ENCODE assay signal across 1 cellular context in the genomic region with DNA sequence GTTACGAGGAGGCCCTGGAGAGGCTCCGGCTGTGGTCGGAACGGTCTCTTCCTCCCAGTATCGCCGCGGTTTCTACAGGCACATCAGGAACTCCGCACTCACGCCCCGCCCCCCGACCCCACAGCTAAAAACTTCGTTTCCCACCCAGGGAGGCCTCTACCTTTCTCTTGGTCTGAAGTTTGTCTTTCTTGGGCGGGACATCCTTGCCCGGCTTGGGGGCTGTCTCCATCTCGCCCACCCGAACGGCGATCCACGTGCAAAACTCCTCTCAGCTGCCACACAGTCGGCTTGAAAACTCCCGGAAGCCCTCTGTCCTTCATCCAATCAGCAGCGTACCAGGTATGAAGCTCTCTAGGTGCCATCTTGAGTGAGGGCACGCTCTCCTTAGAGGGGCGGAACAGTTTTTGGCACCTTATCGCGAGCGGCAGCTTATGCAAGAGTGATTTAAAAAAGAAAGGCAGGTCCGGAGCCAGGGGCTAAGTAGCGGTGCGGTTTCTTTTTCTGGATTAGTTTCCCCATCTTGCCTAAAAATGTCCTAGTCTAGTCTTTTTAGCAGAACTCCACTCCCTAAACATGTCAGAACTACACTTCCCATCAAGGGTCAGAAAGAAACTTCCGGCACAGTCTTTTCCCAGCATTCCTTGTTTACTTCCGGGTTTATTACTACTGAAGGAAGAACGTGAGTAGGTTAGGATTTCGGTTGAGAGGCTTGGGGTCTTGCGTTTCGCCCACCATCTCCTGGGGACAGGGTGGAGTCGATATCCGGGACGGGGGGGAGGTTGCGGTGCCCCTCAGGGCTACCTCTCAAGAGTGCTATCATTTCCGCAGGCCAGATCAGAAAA.
A peak's percentile ranks its signal among the peaks of the same experiment; 100 is the strongest.
TF ChIP-seq lines count a peak whose summit lies in the region.

A gene (plus strand): TSS at position 660 of the 842 bp plus-strand sequence. CDS start 256 bp downstream, outside the sequence.
A gene with protein sequence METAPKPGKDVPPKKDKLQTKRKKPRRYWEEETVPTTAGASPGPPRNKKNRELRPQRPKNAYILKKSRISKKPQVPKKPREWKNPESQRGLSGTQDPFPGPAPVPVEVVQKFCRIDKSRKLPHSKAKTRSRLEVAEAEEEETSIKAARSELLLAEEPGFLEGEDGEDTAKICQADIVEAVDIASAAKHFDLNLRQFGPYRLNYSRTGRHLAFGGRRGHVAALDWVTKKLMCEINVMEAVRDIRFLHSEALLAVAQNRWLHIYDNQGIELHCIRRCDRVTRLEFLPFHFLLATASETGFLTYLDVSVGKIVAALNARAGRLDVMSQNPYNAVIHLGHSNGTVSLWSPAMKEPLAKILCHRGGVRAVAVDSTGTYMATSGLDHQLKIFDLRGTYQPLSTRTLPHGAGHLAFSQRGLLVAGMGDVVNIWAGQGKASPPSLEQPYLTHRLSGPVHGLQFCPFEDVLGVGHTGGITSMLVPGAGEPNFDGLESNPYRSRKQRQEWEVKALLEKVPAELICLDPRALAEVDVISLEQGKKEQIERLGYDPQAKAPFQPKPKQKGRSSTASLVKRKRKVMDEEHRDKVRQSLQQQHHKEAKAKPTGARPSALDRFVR (minus strand): TSS at position 298 of the 842 bp plus-strand sequence. CDS start 69 bp downstream, at position 229.

TF ChIP-seq in SK-N-SH, 30 proteins besides CTCF, POLR2A, EP300 and RAD21 (continued from another document):
- TF ChIP-seq GABPA (IDR thresholded peaks at IDR 0.05; ENCODE audit: low read depth), result peak; percentile 98
- TF ChIP-seq, protein P1, sequence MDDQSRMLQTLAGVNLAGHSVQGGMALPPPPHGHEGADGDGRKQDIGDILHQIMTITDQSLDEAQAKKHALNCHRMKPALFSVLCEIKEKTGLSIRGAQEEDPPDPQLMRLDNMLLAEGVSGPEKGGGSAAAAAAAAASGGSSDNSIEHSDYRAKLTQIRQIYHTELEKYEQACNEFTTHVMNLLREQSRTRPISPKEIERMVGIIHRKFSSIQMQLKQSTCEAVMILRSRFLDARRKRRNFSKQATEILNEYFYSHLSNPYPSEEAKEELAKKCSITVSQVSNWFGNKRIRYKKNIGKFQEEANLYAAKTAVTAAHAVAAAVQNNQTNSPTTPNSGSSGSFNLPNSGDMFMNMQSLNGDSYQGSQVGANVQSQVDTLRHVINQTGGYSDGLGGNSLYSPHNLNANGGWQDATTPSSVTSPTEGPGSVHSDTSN (IDR thresholded peaks at IDR 0.05), result no peak
- peak; percentile 98 for TF ChIP-seq YY1 (IDR thresholded peaks at IDR 0.05; ENCODE audit: low read depth)
- TF ChIP-seq FOXJ3 (CRISPR knock-in tag; IDR thresholded peaks at IDR 0.05), result no peak
- peak; percentile 57; the same call in 1 of the 2 replicates for TF ChIP-seq TAF1 (IDR thresholded peaks at IDR 0.05; ENCODE audit: borderline replicate concordance, low read depth, low read length)
- TF ChIP-seq, protein P2, sequence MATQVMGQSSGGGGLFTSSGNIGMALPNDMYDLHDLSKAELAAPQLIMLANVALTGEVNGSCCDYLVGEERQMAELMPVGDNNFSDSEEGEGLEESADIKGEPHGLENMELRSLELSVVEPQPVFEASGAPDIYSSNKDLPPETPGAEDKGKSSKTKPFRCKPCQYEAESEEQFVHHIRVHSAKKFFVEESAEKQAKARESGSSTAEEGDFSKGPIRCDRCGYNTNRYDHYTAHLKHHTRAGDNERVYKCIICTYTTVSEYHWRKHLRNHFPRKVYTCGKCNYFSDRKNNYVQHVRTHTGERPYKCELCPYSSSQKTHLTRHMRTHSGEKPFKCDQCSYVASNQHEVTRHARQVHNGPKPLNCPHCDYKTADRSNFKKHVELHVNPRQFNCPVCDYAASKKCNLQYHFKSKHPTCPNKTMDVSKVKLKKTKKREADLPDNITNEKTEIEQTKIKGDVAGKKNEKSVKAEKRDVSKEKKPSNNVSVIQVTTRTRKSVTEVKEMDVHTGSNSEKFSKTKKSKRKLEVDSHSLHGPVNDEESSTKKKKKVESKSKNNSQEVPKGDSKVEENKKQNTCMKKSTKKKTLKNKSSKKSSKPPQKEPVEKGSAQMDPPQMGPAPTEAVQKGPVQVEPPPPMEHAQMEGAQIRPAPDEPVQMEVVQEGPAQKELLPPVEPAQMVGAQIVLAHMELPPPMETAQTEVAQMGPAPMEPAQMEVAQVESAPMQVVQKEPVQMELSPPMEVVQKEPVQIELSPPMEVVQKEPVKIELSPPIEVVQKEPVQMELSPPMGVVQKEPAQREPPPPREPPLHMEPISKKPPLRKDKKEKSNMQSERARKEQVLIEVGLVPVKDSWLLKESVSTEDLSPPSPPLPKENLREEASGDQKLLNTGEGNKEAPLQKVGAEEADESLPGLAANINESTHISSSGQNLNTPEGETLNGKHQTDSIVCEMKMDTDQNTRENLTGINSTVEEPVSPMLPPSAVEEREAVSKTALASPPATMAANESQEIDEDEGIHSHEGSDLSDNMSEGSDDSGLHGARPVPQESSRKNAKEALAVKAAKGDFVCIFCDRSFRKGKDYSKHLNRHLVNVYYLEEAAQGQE (IDR thresholded peaks at IDR 0.05; ENCODE audit: low read depth, low read length), result 0 out of 2 replicates have a peak, but pooled peaks have one; percentile 14
- TF ChIP-seq, protein P3, sequence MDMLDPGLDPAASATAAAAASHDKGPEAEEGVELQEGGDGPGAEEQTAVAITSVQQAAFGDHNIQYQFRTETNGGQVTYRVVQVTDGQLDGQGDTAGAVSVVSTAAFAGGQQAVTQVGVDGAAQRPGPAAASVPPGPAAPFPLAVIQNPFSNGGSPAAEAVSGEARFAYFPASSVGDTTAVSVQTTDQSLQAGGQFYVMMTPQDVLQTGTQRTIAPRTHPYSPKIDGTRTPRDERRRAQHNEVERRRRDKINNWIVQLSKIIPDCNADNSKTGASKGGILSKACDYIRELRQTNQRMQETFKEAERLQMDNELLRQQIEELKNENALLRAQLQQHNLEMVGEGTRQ (IDR thresholded peaks at IDR 0.05; ENCODE audit: borderline replicate concordance, low read depth, low read length), result no peak
- TF ChIP-seq FOSL2 (IDR thresholded peaks at IDR 0.05; ENCODE audit: borderline replicate concordance, low read depth), result no peak
- no peak for TF ChIP-seq TEAD4 (IDR thresholded peaks at IDR 0.05; ENCODE audit: borderline replicate concordance, insufficient read depth)
- peak; percentile 93 for TF ChIP-seq ELF1 (IDR thresholded peaks at IDR 0.05)
- no peak for TF ChIP-seq RCOR1 (IDR thresholded peaks at IDR 0.05; ENCODE audit: low read length)
- no peak for TF ChIP-seq SMC3 (IDR thresholded peaks at IDR 0.05; ENCODE audit: low read depth, low read length)
- TF ChIP-seq JUND (IDR thresholded peaks at IDR 0.05), result no peak
- no peak for TF ChIP-seq NRF1 (IDR thresholded peaks at IDR 0.05; ENCODE audit: low read depth, low read length)
- TF ChIP-seq CHD2 (IDR thresholded peaks at IDR 0.05; ENCODE audit: low read length, partially characterized antibody), result peak; percentile 92
- TF ChIP-seq TCF12 (IDR thresholded peaks at IDR 0.05), result 0 out of 2 replicates have a peak, but pooled peaks have one; percentile 30
- no peak for TF ChIP-seq NFIC (IDR thresholded peaks at IDR 0.05; ENCODE audit: borderline replicate concordance)
- TF ChIP-seq, protein P4, sequence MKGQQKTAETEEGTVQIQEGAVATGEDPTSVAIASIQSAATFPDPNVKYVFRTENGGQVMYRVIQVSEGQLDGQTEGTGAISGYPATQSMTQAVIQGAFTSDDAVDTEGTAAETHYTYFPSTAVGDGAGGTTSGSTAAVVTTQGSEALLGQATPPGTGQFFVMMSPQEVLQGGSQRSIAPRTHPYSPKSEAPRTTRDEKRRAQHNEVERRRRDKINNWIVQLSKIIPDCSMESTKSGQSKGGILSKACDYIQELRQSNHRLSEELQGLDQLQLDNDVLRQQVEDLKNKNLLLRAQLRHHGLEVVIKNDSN (IDR thresholded peaks at IDR 0.05; ENCODE audit: borderline replicate concordance, low read depth), result no peak
- no peak for TF ChIP-seq RFX5 (IDR thresholded peaks at IDR 0.05; ENCODE audit: low read length)
- TF ChIP-seq, protein P5, sequence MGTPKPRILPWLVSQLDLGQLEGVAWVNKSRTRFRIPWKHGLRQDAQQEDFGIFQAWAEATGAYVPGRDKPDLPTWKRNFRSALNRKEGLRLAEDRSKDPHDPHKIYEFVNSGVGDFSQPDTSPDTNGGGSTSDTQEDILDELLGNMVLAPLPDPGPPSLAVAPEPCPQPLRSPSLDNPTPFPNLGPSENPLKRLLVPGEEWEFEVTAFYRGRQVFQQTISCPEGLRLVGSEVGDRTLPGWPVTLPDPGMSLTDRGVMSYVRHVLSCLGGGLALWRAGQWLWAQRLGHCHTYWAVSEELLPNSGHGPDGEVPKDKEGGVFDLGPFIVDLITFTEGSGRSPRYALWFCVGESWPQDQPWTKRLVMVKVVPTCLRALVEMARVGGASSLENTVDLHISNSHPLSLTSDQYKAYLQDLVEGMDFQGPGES (IDR thresholded peaks at IDR 0.05; ENCODE audit: low read depth, low read length), result no peak
- TF ChIP-seq GATA2 (CRISPR knock-in tag; IDR thresholded peaks at IDR 0.05), result no peak
- TF ChIP-seq MEF2A (IDR thresholded peaks at IDR 0.05; ENCODE audit: borderline replicate concordance, low read depth), result no peak
- TF ChIP-seq, protein P6, sequence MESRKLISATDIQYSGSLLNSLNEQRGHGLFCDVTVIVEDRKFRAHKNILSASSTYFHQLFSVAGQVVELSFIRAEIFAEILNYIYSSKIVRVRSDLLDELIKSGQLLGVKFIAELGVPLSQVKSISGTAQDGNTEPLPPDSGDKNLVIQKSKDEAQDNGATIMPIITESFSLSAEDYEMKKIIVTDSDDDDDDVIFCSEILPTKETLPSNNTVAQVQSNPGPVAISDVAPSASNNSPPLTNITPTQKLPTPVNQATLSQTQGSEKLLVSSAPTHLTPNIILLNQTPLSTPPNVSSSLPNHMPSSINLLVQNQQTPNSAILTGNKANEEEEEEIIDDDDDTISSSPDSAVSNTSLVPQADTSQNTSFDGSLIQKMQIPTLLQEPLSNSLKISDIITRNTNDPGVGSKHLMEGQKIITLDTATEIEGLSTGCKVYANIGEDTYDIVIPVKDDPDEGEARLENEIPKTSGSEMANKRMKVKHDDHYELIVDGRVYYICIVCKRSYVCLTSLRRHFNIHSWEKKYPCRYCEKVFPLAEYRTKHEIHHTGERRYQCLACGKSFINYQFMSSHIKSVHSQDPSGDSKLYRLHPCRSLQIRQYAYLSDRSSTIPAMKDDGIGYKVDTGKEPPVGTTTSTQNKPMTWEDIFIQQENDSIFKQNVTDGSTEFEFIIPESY (IDR thresholded peaks at IDR 0.05; ENCODE audit: borderline replicate concordance, low read depth), result peak; percentile 81; the same call in 1 of the 2 replicates
- TF ChIP-seq RXRA (IDR thresholded peaks at IDR 0.05; ENCODE audit: borderline replicate concordance, low read depth), result no peak
- TF ChIP-seq, protein P7, sequence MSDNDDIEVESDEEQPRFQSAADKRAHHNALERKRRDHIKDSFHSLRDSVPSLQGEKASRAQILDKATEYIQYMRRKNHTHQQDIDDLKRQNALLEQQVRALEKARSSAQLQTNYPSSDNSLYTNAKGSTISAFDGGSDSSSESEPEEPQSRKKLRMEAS (IDR thresholded peaks at IDR 0.05; ENCODE audit: low read depth), result peak; percentile 98
- TF ChIP-seq FOXM1 (IDR thresholded peaks at IDR 0.05; ENCODE audit: low read depth), result no peak
